9 cellular contexts compared by ENCODE assay signal in the genomic region with DNA sequence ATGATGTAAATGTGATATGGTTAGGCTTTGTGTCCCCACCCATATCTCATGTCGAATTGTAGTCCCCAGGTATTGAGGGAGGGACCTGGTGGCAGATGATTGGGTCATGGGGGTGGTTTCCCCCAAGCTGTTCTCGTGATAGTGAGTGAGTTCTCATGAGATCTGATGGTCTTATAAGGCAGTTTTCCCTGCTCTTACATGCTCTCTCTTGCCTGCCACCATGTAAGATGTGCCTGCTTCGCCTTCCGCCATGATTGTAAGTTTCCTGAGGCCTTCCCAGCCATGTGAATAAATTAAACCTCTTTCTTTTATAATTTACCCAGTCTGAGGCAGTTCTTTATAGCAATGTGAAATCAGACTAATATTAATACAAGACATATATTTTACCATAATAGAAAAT. TPM values are rescaled to one million over a fixed set of nuclear protein-coding genes. Genes with fewer than 3 reads are reported as not detected.
"Had no signal": no experiment of that assay in that cellular context is flagged by ENCODE, and none has a peak within 500 bp of the region (broad histone marks: within the 10 kb centered on the region; RNA-seq: fewer than 3 reads in every experiment).

No MANE protein-coding gene starts in this region.

- DNase-seq: IMR-90, KBM-7, KG1 had no signal

- ATAC-seq: HepG2 had no signal

- FAIRE-seq: HepG2, HTR-8/SVneo had no signal

- H3K27ac ChIP-seq: HL-60, KMS-11 had no signal

- H3K9ac ChIP-seq: KMS-11 had no signal

- H3K4me2 ChIP-seq: KMS-11 had no signal

RNA-seq across cellular contexts. Expression of gene S100P, which starts 46.2 kb away (rescaled TPM):
- total RNA-seq: HT1080, IMR-90 had no signal
- polyA plus RNA-seq: IgD-negative memory B cell, IMR-90 had no signal
